Comparison of ENCODE assay signal across 16 cellular contexts in genomic region chr7:142629588-142630260, GRCh38.
A peak's percentile ranks its signal among the peaks of the same experiment; 100 is the strongest.
DNase-seq lines count a peak whose midpoint lies in the region; TF ChIP-seq lines count a peak whose summit lies in the region.
"Had no signal": no experiment of that assay in that cellular context is flagged by ENCODE, and none has a peak within 500 bp of the region (broad histone marks: within the 10 kb centered on the region; RNA-seq: fewer than 3 reads in every experiment).

No MANE protein-coding gene starts in this region.

- H3K4me3 ChIP-seq in epithelial cell of esophagus (ENCODE audit: low read length) (no peak overlapping the region), OCI-LY7 (ENCODE audit: low read depth, low read length, poor library complexity, severe bottlenecking) (no peak overlapping the region)
- H3K4me3 ChIP-seq: adrenal gland, dorsolateral prefrontal cortex had no signal

- H3K9me3 ChIP-seq in OCI-LY7 (ENCODE audit: low read length) = no peaks in the 10 kb centered on the region
- H3K9me3 ChIP-seq: adrenal gland had no signal

- POLR2A ChIA-PET in RWPE1 (lab: Yijun Ruan, JAX; ENCODE audit: low non-redundant PET) (no interaction called here), HEK293T (lab: Yijun Ruan, JAX) (no interaction called here), OCI-LY7 (lab: Charles Lee) (interaction anchor here (1.7 kb wide), 1 partner anchor 181 kb away, joined by 3 read pairs; no protein-coding TSS in a partner anchor)

- H3K9me2 ChIP-seq in OCI-LY7 (ENCODE audit: insufficient read depth, low read length) = no peaks in the 10 kb centered on the region

- peak; percentile 35 for DNase-seq in Daoy (ENCODE audit: low read depth)
- DNase-seq in RWPE1 (ENCODE audit: low spot score) = peak; percentile 5
- DNase-seq in epithelial cell of esophagus (ENCODE audit: low read depth) = peak; percentile 26
- peak; percentile 54 for DNase-seq in non-pigmented ciliary epithelial cell (ENCODE audit: low read depth)
- no peak for DNase-seq in T-helper 9 cell
- no peak for DNase-seq in HEK293T (ENCODE audit: extremely low spot score)
- DNase-seq in activated T-cell treated with anti-CD3 and anti-CD28 coated beads, Interleukin-2, amount 50 U/mL, for 1 hour = no peak
- DNase-seq in OCI-LY7 (ENCODE audit: low spot score) = no peak
- DNase-seq: activated CD4-positive, alpha-beta T cell treated with anti-CD3 and anti-CD28 coated beads, Interleukin-2, amount 50 U/mL, for 1 hour; activated T-cell treated with anti-CD3 and anti-CD28 coated beads, Interleukin-2, amount 50 U/mL, for 4 hours; adrenal gland; DMS53; dorsolateral prefrontal cortex; foreskin melanocyte; NCI-H774; posterior cingulate gyrus had no signal

- H4K20me1 ChIP-seq in OCI-LY7 (ENCODE audit: insufficient read depth, low read length) = no peaks in the 10 kb centered on the region

- H3K79me2 ChIP-seq in OCI-LY7 (ENCODE audit: insufficient read depth, low read depth, low read length) = no peaks in the 10 kb centered on the region

- TF ChIP-seq CTCF in RWPE1 (conservative IDR thresholded peaks at IDR 0.05; ENCODE audit: low read depth) (no peak), epithelial cell of esophagus (IDR thresholded peaks at IDR 0.05; ENCODE audit: insufficient read depth, low read depth, low read length, missing control alignments) (no peak), OCI-LY7 (conservative IDR thresholded peaks at IDR 0.05; ENCODE audit: low read length) (no peak)

- H3K36me3 ChIP-seq in OCI-LY7 (ENCODE audit: insufficient read depth, low read length) = no peaks in the 10 kb centered on the region
- H3K36me3 ChIP-seq: adrenal gland had no signal

- intact Hi-C loops in OCI-LY7 (cut with micrococcal nuclease; ENCODE audit: unreplicated experiment) = loop anchor here (5.0 kb wide), 2 partner anchors 58 to 223 kb away; no protein-coding TSS in a partner anchor

- H3K4me2 ChIP-seq in OCI-LY7 (ENCODE audit: low read length) = no peak overlapping the region

- H3K27ac ChIP-seq in RWPE1 = no peak overlapping the region
- H3K27ac ChIP-seq in OCI-LY7 (ENCODE audit: low read depth, low read length, poor library complexity, severe bottlenecking) = no peak overlapping the region
- H3K27ac ChIP-seq: adrenal gland, dorsolateral prefrontal cortex had no signal

- no TSS peak for BruUV-seq in OCI-LY7 (replicated peaks; lab: Mats Ljungman, UMichigan)

- no peak overlapping the region for H2AFZ ChIP-seq in OCI-LY7 (ENCODE audit: low read length)

- CTCF ChIA-PET in RWPE1 (lab: Yijun Ruan, JAX) (no interaction called here), HEK293T (lab: Yijun Ruan, JAX) (interaction anchor here (0.9 to 1.4 kb wide), 2 partner anchors 153 to 182 kb away, joined by 3 to 5 read pairs; no protein-coding TSS in a partner anchor), OCI-LY7 (lab: Charles Lee; ENCODE audit: unreplicated experiment) (no interaction called here)

- H3K4me1 ChIP-seq in OCI-LY7 (ENCODE audit: insufficient read depth, low read length, poor library complexity, severe bottlenecking) = no peaks in the 10 kb centered on the region
- H3K4me1 ChIP-seq: adrenal gland had no signal

TF ChIP-seq in HEK293T, 16 proteins besides CTCF, POLR2A, EP300 and RAD21:
- no peak for TF ChIP-seq SP1 (IDR thresholded peaks at IDR 0.05)

Comparison
In these comparisons a context has a peak if more than half of its experiments do, and no peak if none do; other contexts are left out.
1. DNase-seq: peak in Daoy (single experiment), RWPE1 (single experiment), epithelial cell of esophagus (single experiment) and non-pigmented ciliary epithelial cell (single experiment); none in T-helper 9 cell (single experiment), HEK293T (single experiment), activated T-cell treated with anti-CD3 and anti-CD28 coated beads, Interleukin-2, amount 50 U/mL, for 1 hour (single experiment) and OCI-LY7 (single experiment).